1 cellular context compared by ENCODE assay signal in the genomic region with DNA sequence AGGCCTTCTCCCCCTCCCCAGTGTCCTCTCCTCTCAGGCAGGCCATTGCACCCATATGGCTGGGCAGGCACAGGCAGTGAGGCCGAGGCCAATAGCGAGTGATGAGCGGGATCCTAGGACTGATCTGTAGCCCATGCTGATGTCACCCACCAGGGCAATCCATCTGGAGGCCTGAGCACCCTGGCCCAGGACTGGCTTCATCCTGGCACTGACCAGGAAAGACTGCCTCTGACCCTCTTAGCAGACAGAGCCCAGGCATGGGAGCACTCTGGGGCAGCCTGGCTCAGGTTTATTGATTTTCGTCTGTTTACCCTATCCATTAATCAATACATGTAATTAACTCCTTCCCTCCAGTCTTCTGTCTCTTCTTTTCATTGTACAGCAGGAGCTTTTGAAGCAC.
TF ChIP-seq lines count a peak whose summit lies in the region.

No MANE protein-coding gene starts in this region.

TF ChIP-seq in GM23338, 12 proteins besides CTCF, POLR2A, EP300 and RAD21 (continued from another document):
- TF ChIP-seq, protein P1, sequence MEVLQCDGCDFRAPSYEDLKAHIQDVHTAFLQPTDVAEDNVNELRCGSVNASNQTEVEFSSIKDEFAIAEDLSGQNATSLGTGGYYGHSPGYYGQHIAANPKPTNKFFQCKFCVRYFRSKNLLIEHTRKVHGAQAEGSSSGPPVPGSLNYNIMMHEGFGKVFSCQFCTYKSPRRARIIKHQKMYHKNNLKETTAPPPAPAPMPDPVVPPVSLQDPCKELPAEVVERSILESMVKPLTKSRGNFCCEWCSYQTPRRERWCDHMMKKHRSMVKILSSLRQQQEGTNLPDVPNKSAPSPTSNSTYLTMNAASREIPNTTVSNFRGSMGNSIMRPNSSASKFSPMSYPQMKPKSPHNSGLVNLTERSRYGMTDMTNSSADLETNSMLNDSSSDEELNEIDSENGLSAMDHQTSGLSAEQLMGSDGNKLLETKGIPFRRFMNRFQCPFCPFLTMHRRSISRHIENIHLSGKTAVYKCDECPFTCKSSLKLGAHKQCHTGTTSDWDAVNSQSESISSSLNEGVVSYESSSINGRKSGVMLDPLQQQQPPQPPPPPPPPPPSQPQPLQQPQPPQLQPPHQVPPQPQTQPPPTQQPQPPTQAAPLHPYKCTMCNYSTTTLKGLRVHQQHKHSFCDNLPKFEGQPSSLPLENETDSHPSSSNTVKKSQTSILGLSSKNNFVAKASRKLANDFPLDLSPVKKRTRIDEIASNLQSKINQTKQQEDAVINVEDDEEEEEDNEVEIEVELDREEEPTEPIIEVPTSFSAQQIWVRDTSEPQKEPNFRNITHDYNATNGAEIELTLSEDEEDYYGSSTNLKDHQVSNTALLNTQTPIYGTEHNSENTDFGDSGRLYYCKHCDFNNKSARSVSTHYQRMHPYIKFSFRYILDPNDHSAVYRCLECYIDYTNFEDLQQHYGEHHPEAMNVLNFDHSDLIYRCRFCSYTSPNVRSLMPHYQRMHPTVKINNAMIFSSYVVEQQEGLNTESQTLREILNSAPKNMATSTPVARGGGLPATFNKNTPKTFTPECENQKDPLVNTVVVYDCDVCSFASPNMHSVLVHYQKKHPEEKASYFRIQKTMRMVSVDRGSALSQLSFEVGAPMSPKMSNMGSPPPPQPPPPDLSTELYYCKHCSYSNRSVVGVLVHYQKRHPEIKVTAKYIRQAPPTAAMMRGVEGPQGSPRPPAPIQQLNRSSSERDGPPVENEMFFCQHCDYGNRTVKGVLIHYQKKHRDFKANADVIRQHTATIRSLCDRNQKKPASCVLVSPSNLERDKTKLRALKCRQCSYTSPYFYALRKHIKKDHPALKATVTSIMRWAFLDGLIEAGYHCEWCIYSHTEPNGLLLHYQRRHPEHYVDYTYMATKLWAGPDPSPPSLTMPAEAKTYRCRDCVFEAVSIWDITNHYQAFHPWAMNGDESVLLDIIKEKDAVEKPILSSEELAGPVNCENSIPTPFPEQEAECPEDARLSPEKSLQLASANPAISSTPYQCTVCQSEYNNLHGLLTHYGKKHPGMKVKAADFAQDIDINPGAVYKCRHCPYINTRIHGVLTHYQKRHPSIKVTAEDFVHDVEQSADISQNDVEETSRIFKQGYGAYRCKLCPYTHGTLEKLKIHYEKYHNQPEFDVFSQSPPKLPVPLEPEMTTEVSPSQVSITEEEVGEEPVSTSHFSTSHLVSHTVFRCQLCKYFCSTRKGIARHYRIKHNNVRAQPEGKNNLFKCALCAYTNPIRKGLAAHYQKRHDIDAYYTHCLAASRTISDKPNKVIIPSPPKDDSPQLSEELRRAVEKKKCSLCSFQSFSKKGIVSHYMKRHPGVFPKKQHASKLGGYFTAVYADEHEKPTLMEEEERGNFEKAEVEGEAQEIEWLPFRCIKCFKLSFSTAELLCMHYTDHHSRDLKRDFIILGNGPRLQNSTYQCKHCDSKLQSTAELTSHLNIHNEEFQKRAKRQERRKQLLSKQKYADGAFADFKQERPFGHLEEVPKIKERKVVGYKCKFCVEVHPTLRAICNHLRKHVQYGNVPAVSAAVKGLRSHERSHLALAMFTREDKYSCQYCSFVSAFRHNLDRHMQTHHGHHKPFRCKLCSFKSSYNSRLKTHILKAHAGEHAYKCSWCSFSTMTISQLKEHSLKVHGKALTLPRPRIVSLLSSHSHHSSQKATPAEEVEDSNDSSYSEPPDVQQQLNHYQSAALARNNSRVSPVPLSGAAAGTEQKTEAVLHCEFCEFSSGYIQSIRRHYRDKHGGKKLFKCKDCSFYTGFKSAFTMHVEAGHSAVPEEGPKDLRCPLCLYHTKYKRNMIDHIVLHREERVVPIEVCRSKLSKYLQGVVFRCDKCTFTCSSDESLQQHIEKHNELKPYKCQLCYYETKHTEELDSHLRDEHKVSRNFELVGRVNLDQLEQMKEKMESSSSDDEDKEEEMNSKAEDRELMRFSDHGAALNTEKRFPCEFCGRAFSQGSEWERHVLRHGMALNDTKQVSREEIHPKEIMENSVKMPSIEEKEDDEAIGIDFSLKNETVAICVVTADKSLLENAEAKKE (CRISPR knock-in tag; IDR thresholded peaks at IDR 0.05), result no peak
- TF ChIP-seq POLR2AphosphoS5 (IDR thresholded peaks at IDR 0.05; ENCODE audit: low read depth) (no peak), ZNF114 (CRISPR knock-in tag; IDR thresholded peaks at IDR 0.05) (no peak), STAT1 (IDR thresholded peaks at IDR 0.05; ENCODE audit: unreplicated experiment) (no peak)
- TF ChIP-seq, protein P2, sequence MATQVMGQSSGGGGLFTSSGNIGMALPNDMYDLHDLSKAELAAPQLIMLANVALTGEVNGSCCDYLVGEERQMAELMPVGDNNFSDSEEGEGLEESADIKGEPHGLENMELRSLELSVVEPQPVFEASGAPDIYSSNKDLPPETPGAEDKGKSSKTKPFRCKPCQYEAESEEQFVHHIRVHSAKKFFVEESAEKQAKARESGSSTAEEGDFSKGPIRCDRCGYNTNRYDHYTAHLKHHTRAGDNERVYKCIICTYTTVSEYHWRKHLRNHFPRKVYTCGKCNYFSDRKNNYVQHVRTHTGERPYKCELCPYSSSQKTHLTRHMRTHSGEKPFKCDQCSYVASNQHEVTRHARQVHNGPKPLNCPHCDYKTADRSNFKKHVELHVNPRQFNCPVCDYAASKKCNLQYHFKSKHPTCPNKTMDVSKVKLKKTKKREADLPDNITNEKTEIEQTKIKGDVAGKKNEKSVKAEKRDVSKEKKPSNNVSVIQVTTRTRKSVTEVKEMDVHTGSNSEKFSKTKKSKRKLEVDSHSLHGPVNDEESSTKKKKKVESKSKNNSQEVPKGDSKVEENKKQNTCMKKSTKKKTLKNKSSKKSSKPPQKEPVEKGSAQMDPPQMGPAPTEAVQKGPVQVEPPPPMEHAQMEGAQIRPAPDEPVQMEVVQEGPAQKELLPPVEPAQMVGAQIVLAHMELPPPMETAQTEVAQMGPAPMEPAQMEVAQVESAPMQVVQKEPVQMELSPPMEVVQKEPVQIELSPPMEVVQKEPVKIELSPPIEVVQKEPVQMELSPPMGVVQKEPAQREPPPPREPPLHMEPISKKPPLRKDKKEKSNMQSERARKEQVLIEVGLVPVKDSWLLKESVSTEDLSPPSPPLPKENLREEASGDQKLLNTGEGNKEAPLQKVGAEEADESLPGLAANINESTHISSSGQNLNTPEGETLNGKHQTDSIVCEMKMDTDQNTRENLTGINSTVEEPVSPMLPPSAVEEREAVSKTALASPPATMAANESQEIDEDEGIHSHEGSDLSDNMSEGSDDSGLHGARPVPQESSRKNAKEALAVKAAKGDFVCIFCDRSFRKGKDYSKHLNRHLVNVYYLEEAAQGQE (IDR thresholded peaks at IDR 0.05; ENCODE audit: unreplicated experiment), result no peak
